Comparison of ENCODE assay signal across 1 cellular context in genomic region chr17:82016061-82016874, GRCh38.
TF ChIP-seq lines count a peak whose summit lies in the region.

No MANE protein-coding gene starts in this region.

TF ChIP-seq in HepG2, 621 proteins besides CTCF, POLR2A, EP300 and RAD21 (continued from another document and continues in another):
- TF ChIP-seq ZNF704 (CRISPR knock-in tag; IDR thresholded peaks at IDR 0.05; ENCODE audit: borderline replicate concordance) (peak; percentile 43; the same call in 1 of the 2 replicates), ETV5 (CRISPR knock-in tag; IDR thresholded peaks at IDR 0.05; ENCODE audit: borderline replicate concordance) (no peak), ZNF788 (CRISPR knock-in tag; IDR thresholded peaks at IDR 0.05; ENCODE audit: borderline replicate concordance) (0 out of 2 replicates have a peak, but pooled peaks have one; percentile 12), ZBTB38 (CRISPR knock-in tag; IDR thresholded peaks at IDR 0.05) (0 out of 2 replicates have a peak, but pooled peaks have one; percentile 10), XRCC5 (optimal IDR thresholded peaks at IDR 0.05; ENCODE audit: low read length) (no peak), ZNF687 (CRISPR knock-in tag; IDR thresholded peaks at IDR 0.05) (peak; percentile 39; the same call in 1 of the 2 replicates), ZNF589 (CRISPR knock-in tag; conservative IDR thresholded peaks at IDR 0.05) (peak; percentile 57; the same call in 1 of the 2 replicates), RBM22 (optimal IDR thresholded peaks at IDR 0.05; ENCODE audit: low read length) (peak; percentile 80), ZNF574 (CRISPR knock-in tag; IDR thresholded peaks at IDR 0.05) (peak; percentile 15), BRCA1 (CRISPR knock-in tag; IDR thresholded peaks at IDR 0.05) (no peak), ZNF138 (CRISPR knock-in tag; IDR thresholded peaks at IDR 0.05; ENCODE audit: low read depth) (no peak), FOXK2 (IDR thresholded peaks at IDR 0.05) (no peak), ZNF234 (CRISPR knock-in tag; conservative IDR thresholded peaks at IDR 0.05) (no peak), ZNF629 (CRISPR knock-in tag; conservative IDR thresholded peaks at IDR 0.05) (no peak), RCOR2 (CRISPR knock-in tag; IDR thresholded peaks at IDR 0.05) (no peak), ZNF570 (CRISPR knock-in tag; IDR thresholded peaks at IDR 0.05; ENCODE audit: borderline replicate concordance) (no peak), ZNF501 (CRISPR knock-in tag; IDR thresholded peaks at IDR 0.05) (no peak), ZNF552 (CRISPR knock-in tag; IDR thresholded peaks at IDR 0.05; ENCODE audit: borderline replicate concordance) (no peak), TBP (CRISPR knock-in tag; IDR thresholded peaks at IDR 0.05) (no peak), MXD4 (CRISPR knock-in tag; IDR thresholded peaks at IDR 0.05) (no peak), MAF1 (CRISPR knock-in tag; IDR thresholded peaks at IDR 0.05; ENCODE audit: borderline replicate concordance) (no peak), RFX3 (CRISPR knock-in tag; IDR thresholded peaks at IDR 0.05) (no peak), ZNF225 (CRISPR knock-in tag; IDR thresholded peaks at IDR 0.05) (0 out of 2 replicates have a peak, but pooled peaks have one; percentile 36), BATF2 (CRISPR knock-in tag; IDR thresholded peaks at IDR 0.05) (0 out of 2 replicates have a peak, but pooled peaks have one; percentile 20), ZNF710 (CRISPR knock-in tag; IDR thresholded peaks at IDR 0.05; ENCODE audit: borderline replicate concordance) (no peak), ZNF691 (CRISPR knock-in tag; IDR thresholded peaks at IDR 0.05; ENCODE audit: borderline replicate concordance, low read depth) (0 out of 2 replicates have a peak, but pooled peaks have one; percentile 29), ZNF256 (CRISPR knock-in tag; conservative IDR thresholded peaks at IDR 0.05) (no peak), AFF4 (CRISPR knock-in tag; IDR thresholded peaks at IDR 0.05) (peak; percentile 30; the same call in 1 of the 2 replicates), ZNF619 (CRISPR knock-in tag; IDR thresholded peaks at IDR 0.05) (no peak), SNAPC4 (CRISPR knock-in tag; IDR thresholded peaks at IDR 0.05) (no peak), MIXL1 (CRISPR knock-in tag; IDR thresholded peaks at IDR 0.05) (no peak), ELK4 (CRISPR knock-in tag; IDR thresholded peaks at IDR 0.05; ENCODE audit: borderline replicate concordance) (no peak), ZNF883 (CRISPR knock-in tag; IDR thresholded peaks at IDR 0.05; ENCODE audit: not compliant biosample characterization) (peak; percentile 47), ZNF879 (CRISPR knock-in tag; IDR thresholded peaks at IDR 0.05) (no peak), ZNF367 (CRISPR knock-in tag; IDR thresholded peaks at IDR 0.05; ENCODE audit: borderline replicate concordance) (no peak), NFKBIZ (CRISPR knock-in tag; IDR thresholded peaks at IDR 0.05) (no peak), SMAD1 (CRISPR knock-in tag; IDR thresholded peaks at IDR 0.05; ENCODE audit: borderline replicate concordance, low read depth) (no peak), ZNF598 (CRISPR knock-in tag; IDR thresholded peaks at IDR 0.05; ENCODE audit: borderline replicate concordance) (no peak), PAF1 (CRISPR knock-in tag; IDR thresholded peaks at IDR 0.05) (peak; percentile 86)
